In genomic region chr14:101813171-101813759, GRCh38 we compare ENCODE assay signal across 11 cellular contexts. TPM values are rescaled to one million over a fixed set of nuclear protein-coding genes. Genes with fewer than 3 reads are reported as not detected.
DNase-seq lines count a peak whose midpoint lies in the region; ATAC-seq, FAIRE-seq and TF ChIP-seq lines count a peak whose summit lies in the region.
"Had no signal": no experiment of that assay in that cellular context is flagged by ENCODE, and none has a peak within 500 bp of the region (broad histone marks: within the 10 kb centered on the region; RNA-seq: fewer than 3 reads in every experiment).

No MANE protein-coding gene starts in this region.

- peaks cover 4% of the 10 kb centered on the region for H3K9me1 ChIP-seq in keratinocyte (ENCODE audit: control insufficient read depth, extremely low read depth, insufficient read depth, low read length)

- H3K9ac ChIP-seq in keratinocyte (ENCODE audit: control insufficient read depth, extremely low read depth, insufficient read depth, low read length) = no peak overlapping the region

- peaks cover 76% of the 10 kb centered on the region for H3K79me2 ChIP-seq in keratinocyte (ENCODE audit: control insufficient read depth, insufficient read depth, low read length)

- H2AFZ ChIP-seq in keratinocyte (ENCODE audit: control insufficient read depth, low read length) = no peak overlapping the region

- peaks cover 3% of the 10 kb centered on the region for H4K20me1 ChIP-seq in keratinocyte (ENCODE audit: control insufficient read depth, extremely low read depth, insufficient read depth, low read length)

- CTCF ChIA-PET in activated CD4-positive, alpha-beta T cell treated with anti-CD3 and anti-CD28 coated beads for 36 hours (lab: Charles Lee) = interaction anchor here (0.7 to 7.8 kb wide), 6 partner anchors 12 to 142 kb away, joined by 3 to 64 read pairs (median 5); no protein-coding TSS in a partner anchor

- peaks cover 53% of the 10 kb centered on the region for H3K36me3 Mint-ChIP-seq in activated CD4-positive, alpha-beta T cell treated with anti-CD3 and anti-CD28 coated beads for 36 hours (ENCODE audit: low read depth)
- H3K36me3 Mint-ChIP-seq in activated naive CD8-positive, alpha-beta T cell = peaks cover 15% of the 10 kb centered on the region

- H3K36me3 ChIP-seq in keratinocyte (ENCODE audit: control insufficient read depth in 2 of 2, extremely low read depth in 1 of 2, insufficient read depth in 2 of 2, low read length in 2 of 2) = peaks cover 4 to 8% of the 10 kb centered on the region in 2 experiments

- peaks cover 36% of the 10 kb centered on the region for H3K4me1 ChIP-seq in keratinocyte (ENCODE audit: control insufficient read depth, extremely low read depth, insufficient read depth, low read length)

- H3K4me3 Mint-ChIP-seq in activated CD4-positive, alpha-beta T cell treated with anti-CD3 and anti-CD28 coated beads for 36 hours = peak overlapping the region; percentile 97
- H3K4me3 Mint-ChIP-seq in activated naive CD8-positive, alpha-beta T cell = peak overlapping the region; percentile 95
- H3K4me3 Mint-ChIP-seq in stimulated activated naive CD8-positive, alpha-beta T cell treated with anti-CD3 and anti-CD28 coated beads, Interleukin-15, amount 100 ng/mL, for 72 hours = peak overlapping the region; percentile 90

- intact Hi-C loops in activated CD4-positive, alpha-beta T cell treated with anti-CD3 and anti-CD28 coated beads for 36 hours (cut with DNase I, micrococcal nuclease) = loop anchor here (5.0 kb wide), 2 partner anchors 134 to 994 kb away; no protein-coding TSS in a partner anchor

- no peaks in the 10 kb centered on the region for H3K9me3 Mint-ChIP-seq in activated CD4-positive, alpha-beta T cell treated with anti-CD3 and anti-CD28 coated beads for 36 hours (ENCODE audit: low read depth)
- H3K9me3 Mint-ChIP-seq in activated naive CD8-positive, alpha-beta T cell (ENCODE audit: low read depth) = no peaks in the 10 kb centered on the region
- no peaks in the 10 kb centered on the region for H3K9me3 Mint-ChIP-seq in stimulated activated naive CD8-positive, alpha-beta T cell treated with anti-CD3 and anti-CD28 coated beads, Interleukin-15, amount 100 ng/mL, for 72 hours

- DNase-seq in activated CD4-positive, alpha-beta T cell treated with anti-CD3 and anti-CD28 coated beads for 36 hours = no peak
- DNase-seq in activated CD4-positive, alpha-beta T cell treated with anti-CD3 and anti-CD28 coated beads, Interleukin-2, amount 50 U/mL, for 48 hours = no peak
- DNase-seq in keratinocyte (ENCODE audit: low read depth, low spot score) (no peak), NCI-H1417 treated with DMSO at 0.1 percent for 48 hours (lab: John Stamatoyannopoulos, UW) (no peak), NCI-H2081 treated with DMSO at 0.1 percent for 48 hours (lab: John Stamatoyannopoulos, UW) (no peak), NCI-H774 (lab: John Stamatoyannopoulos, UW) (no peak)
- DNase-seq in stimulated activated naive CD8-positive, alpha-beta T cell treated with anti-CD3 and anti-CD28 coated beads, Interleukin-15, amount 100 ng/mL, for 72 hours = no peak
- DNase-seq: GF-D8, KG1 had no signal

- TF ChIP-seq CTCF in keratinocyte (optimal IDR thresholded peaks at IDR 0.05 in 1 of 3, IDR thresholded peaks at IDR 0.05 in 1 of 3, conservative IDR thresholded peaks at IDR 0.05 in 1 of 3; ENCODE audit: extremely low read depth in 1 of 3, insufficient read depth in 2 of 3, low read length in 3 of 3) = no peak

- peaks cover 75% of the 10 kb centered on the region for H3K4me1 Mint-ChIP-seq in activated CD4-positive, alpha-beta T cell treated with anti-CD3 and anti-CD28 coated beads for 36 hours
- H3K4me1 Mint-ChIP-seq in activated naive CD8-positive, alpha-beta T cell (ENCODE audit: low read depth) = peaks cover 75% of the 10 kb centered on the region
- peaks cover 69% of the 10 kb centered on the region for H3K4me1 Mint-ChIP-seq in stimulated activated naive CD8-positive, alpha-beta T cell treated with anti-CD3 and anti-CD28 coated beads, Interleukin-15, amount 100 ng/mL, for 72 hours

- peak overlapping the region; percentile 29 for H3K4me2 ChIP-seq in keratinocyte (ENCODE audit: control insufficient read depth, extremely low read depth, insufficient read depth, low read depth, low read length)

- no peaks in the 10 kb centered on the region for H3K9me3 ChIP-seq in keratinocyte (ENCODE audit: control insufficient read depth, low read depth, low read length)

- POLR2A ChIA-PET in activated CD4-positive, alpha-beta T cell treated with anti-CD3 and anti-CD28 coated beads for 36 hours (lab: Charles Lee) = interaction anchor here (0.6 to 8.3 kb wide), 8 partner anchors 11 to 271 kb away, joined by 3 to 182 read pairs (median 6); no protein-coding TSS in a partner anchor

- peak overlapping the region; percentile 95 for H3K27ac Mint-ChIP-seq in activated CD4-positive, alpha-beta T cell treated with anti-CD3 and anti-CD28 coated beads for 36 hours
- H3K27ac Mint-ChIP-seq in activated naive CD8-positive, alpha-beta T cell = peak overlapping the region; percentile 98
- peak overlapping the region in 1 of 2 donors; percentile 75 for H3K27ac Mint-ChIP-seq in stimulated activated naive CD8-positive, alpha-beta T cell treated with anti-CD3 and anti-CD28 coated beads, Interleukin-15, amount 100 ng/mL, for 72 hours

- H3K27me3 ChIP-seq in keratinocyte (ENCODE audit: control insufficient read depth, extremely low read depth, insufficient read depth, low read length) = no peaks in the 10 kb centered on the region

- no peak for ATAC-seq in activated CD4-positive, alpha-beta T cell treated with anti-CD3 and anti-CD28 coated beads for 36 hours
- ATAC-seq in stimulated activated naive CD8-positive, alpha-beta T cell treated with anti-CD3 and anti-CD28 coated beads, Interleukin-15, amount 100 ng/mL, for 72 hours = no peak

- no peak for FAIRE-seq in keratinocyte (lab: Jason Lieb, UNC)

- dilution Hi-C loops in keratinocyte (cut with MboI; ENCODE audit: extremely low pct_ligation_motif_present, low sequenced_read_pairs) = no loop called here

- H3K4me3 ChIP-seq in keratinocyte (ENCODE audit: control insufficient read depth in 2 of 3, extremely low read depth in 1 of 3, insufficient read depth in 2 of 3, low read depth in 1 of 3, low read length in 3 of 3) = no peak overlapping the region

- H3K27me3 Mint-ChIP-seq in activated CD4-positive, alpha-beta T cell treated with anti-CD3 and anti-CD28 coated beads for 36 hours = no peaks in the 10 kb centered on the region
- no peaks in the 10 kb centered on the region for H3K27me3 Mint-ChIP-seq in activated naive CD8-positive, alpha-beta T cell
- H3K27me3 Mint-ChIP-seq in stimulated activated naive CD8-positive, alpha-beta T cell treated with anti-CD3 and anti-CD28 coated beads, Interleukin-15, amount 100 ng/mL, for 72 hours = no peaks in the 10 kb centered on the region

- no peak overlapping the region for H3K27ac ChIP-seq in keratinocyte (ENCODE audit: control insufficient read depth, insufficient read depth, low read length)
- H3K27ac ChIP-seq: 22Rv1 had no signal

RNA-seq across cellular contexts. Expression of gene PPP2R5C, which starts 51.8 kb away (rescaled TPM):
- total RNA-seq in activated CD4-positive, alpha-beta T cell treated with anti-CD3 and anti-CD28 coated beads for 36 hours = 100 to 1,000 TPM; 232 to 281 TPM
- polyA plus RNA-seq in keratinocyte = 63.0 to 105 TPM (median 67.0 TPM) in 3 replicates
- 28.9 TPM for polyA plus RNA-seq in keratinocyte (2011; ENCODE audit: low read depth)
- 65.8 and 119 TPM in 2 replicates for polyA plus RNA-seq in keratinocyte (2011; cell fraction: cytosol; rRNA removed)
- 43.6 and 53.4 TPM in 2 replicates for polyA plus RNA-seq in keratinocyte (2011; cell fraction: nucleus; rRNA removed)
- polyA plus RNA-seq in keratinocyte (2012; ENCODE audit: low replicate concordance) = 50.5 and 65.1 TPM in 2 replicates
- 25.3 to 133 TPM (median 86.3 TPM) in 3 replicates for polyA minus RNA-seq in keratinocyte
- polyA minus RNA-seq in keratinocyte (2011; cell fraction: cytosol; rRNA and poly(A)+ RNA removed) = 84.0 TPM
- 30.6 and 57.9 TPM in 2 replicates for polyA minus RNA-seq in keratinocyte (2011; cell fraction: nucleus; rRNA and poly(A)+ RNA removed)
